Comparison of ENCODE assay signal across 10 cellular contexts in the genomic region with DNA sequence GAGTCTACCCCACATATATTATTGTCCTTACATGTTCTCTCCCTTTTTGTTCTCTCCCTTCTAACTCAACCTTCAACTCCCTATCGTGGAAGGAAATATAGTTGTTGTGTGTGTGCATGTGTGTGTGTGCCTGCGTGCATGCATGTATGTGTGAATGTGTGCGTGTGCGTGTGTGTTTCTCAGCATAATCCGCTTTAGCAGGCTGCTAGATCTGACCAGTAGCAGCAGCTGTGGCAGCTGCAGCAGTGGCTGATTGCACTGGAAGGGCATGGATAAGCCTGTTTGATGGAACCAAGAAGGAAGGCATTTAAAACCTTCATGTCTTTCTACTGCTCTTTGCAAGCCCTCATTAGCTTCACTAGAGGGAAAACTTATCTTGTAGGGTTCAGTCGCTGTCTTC.
A peak's percentile ranks its signal among the peaks of the same experiment; 100 is the strongest.
DNase-seq lines count a peak whose midpoint lies in the region; ATAC-seq and TF ChIP-seq lines count a peak whose summit lies in the region.
"Had no signal": no experiment of that assay in that cellular context is flagged by ENCODE, and none has a peak within 500 bp of the region (broad histone marks: within the 10 kb centered on the region; RNA-seq: fewer than 3 reads in every experiment).

No MANE protein-coding gene starts in this region.

- DNase-seq in CD4-positive, CD25-positive, alpha-beta regulatory T cell, result no peak
- DNase-seq in caudate nucleus (lab: John Stamatoyannopoulos, UW) (no peak), natural killer cell (no peak), NAMALWA (ENCODE audit: low spot score) (no peak), epidermal melanocyte (ENCODE audit: insufficient read length, low spot score) (no peak), hepatic stellate cell (ENCODE audit: low spot score) (no peak)
- no peak for DNase-seq in stimulated activated CD4-positive, alpha-beta T cell treated with anti-CD3 and anti-CD28 coated beads, Interleukin-12 subunit alpha, Interleukin-12 subunit beta, amount 100 ng/mL, for 4 hours
- DNase-seq: DMS79 treated with DMSO at 0.1 percent for 48 hours had no signal

- no peaks in the 10 kb centered on the region for H3K4me1 ChIP-seq in CD4-positive, CD25-positive, alpha-beta regulatory T cell (ENCODE audit: control insufficient read depth, insufficient read depth, low read length, poor library complexity, severe bottlenecking)
- no peaks in the 10 kb centered on the region for H3K4me1 ChIP-seq in HUES64 (ENCODE audit: insufficient read depth, low read length)

- no peaks in the 10 kb centered on the region for H3K36me3 Mint-ChIP-seq in CD4-positive, CD25-positive, alpha-beta regulatory T cell
- H3K36me3 Mint-ChIP-seq in natural killer cell, result no peaks in the 10 kb centered on the region

- H3K4me3 ChIP-seq in CD4-positive, CD25-positive, alpha-beta regulatory T cell (ENCODE audit: low read depth, low read length), result peak overlapping the region; percentile 80
- peak overlapping the region; percentile 43; the same call in 1 of the 2 replicates for H3K4me3 ChIP-seq in HUES64 (ENCODE audit: low read length)
- H3K4me3 ChIP-seq: SJSA1 had no signal

- H3K4me3 Mint-ChIP-seq in CD4-positive, CD25-positive, alpha-beta regulatory T cell, result peak overlapping the region in 1 of 4 donors; percentile 86
- H3K4me3 Mint-ChIP-seq in natural killer cell, result peak overlapping the region; percentile 65

- no peaks in the 10 kb centered on the region for H3K9me3 Mint-ChIP-seq in CD4-positive, CD25-positive, alpha-beta regulatory T cell
- no peaks in the 10 kb centered on the region for H3K9me3 Mint-ChIP-seq in natural killer cell

- intact Hi-C loops in natural killer cell (cut with micrococcal nuclease), result no loop called here

- TF ChIP-seq CTCF in natural killer cell (IDR thresholded peaks at IDR 0.05), result no peak

- H3K9me3 ChIP-seq in CD4-positive, CD25-positive, alpha-beta regulatory T cell (ENCODE audit: control insufficient read depth in 2 of 2, low read length in 2 of 2), result no peaks in the 10 kb centered on the region
- H3K9me3 ChIP-seq in HUES64 (ENCODE audit: insufficient read depth, low read depth, low read length), result no peaks in the 10 kb centered on the region
- H3K9me3 ChIP-seq: SJSA1 had no signal

- H3K9ac ChIP-seq in HUES64 (ENCODE audit: low read depth, low read length), result 0 out of 2 replicates have a peak overlapping the region, but pooled peaks have one; percentile 13

- no peaks in the 10 kb centered on the region for H3K36me3 ChIP-seq in CD4-positive, CD25-positive, alpha-beta regulatory T cell (ENCODE audit: control insufficient read depth, insufficient read depth, low read length)
- H3K36me3 ChIP-seq in HUES64 (ENCODE audit: insufficient read depth, low read length), result no peaks in the 10 kb centered on the region
- H3K36me3 ChIP-seq: SJSA1 had no signal

- H3K4me1 Mint-ChIP-seq in CD4-positive, CD25-positive, alpha-beta regulatory T cell, result peaks cover 0 to 16% (median 5%) of the 10 kb centered on the region in 4 donors
- H3K4me1 Mint-ChIP-seq in natural killer cell, result peaks cover 6 to 10% of the 10 kb centered on the region in 2 donors

- H3K27ac Mint-ChIP-seq in CD4-positive, CD25-positive, alpha-beta regulatory T cell, result peak overlapping the region in 1 of 3 donors; percentile 64
- H3K27ac Mint-ChIP-seq in natural killer cell, result no peak overlapping the region

- peaks cover 4% of the 10 kb centered on the region for H3K27me3 Mint-ChIP-seq in CD4-positive, CD25-positive, alpha-beta regulatory T cell
- H3K27me3 Mint-ChIP-seq in natural killer cell (ENCODE audit: low read depth in 2 of 2), result peaks cover 0 to 3% of the 10 kb centered on the region in 2 donors

- H3K27ac ChIP-seq in CD4-positive, CD25-positive, alpha-beta regulatory T cell (ENCODE audit: insufficient read depth, low read length, poor library complexity, severe bottlenecking), result no peak overlapping the region
- H3K27ac ChIP-seq in HUES64 (ENCODE audit: low read depth, low read length), result no peak overlapping the region
- H3K27ac ChIP-seq in caudate nucleus (ENCODE audit: low read depth, low read length), result peak overlapping the region; percentile 92
- H3K27ac ChIP-seq: SJSA1 had no signal

- H3K27me3 ChIP-seq in CD4-positive, CD25-positive, alpha-beta regulatory T cell (ENCODE audit: control insufficient read depth, insufficient read depth, low read length), result peaks cover 7% of the 10 kb centered on the region
- H3K27me3 ChIP-seq in HUES64 (ENCODE audit: insufficient read depth, low read length), result no peaks in the 10 kb centered on the region
- H3K27me3 ChIP-seq: SJSA1 had no signal

- no peak for ATAC-seq in CD4-positive, CD25-positive, alpha-beta regulatory T cell (ENCODE audit: low read depth in 2 of 2)
- ATAC-seq in natural killer cell, result no peak

- 91% methylated on average over 6 of the region's 6 CpGs for WGBS in HUES64
